In the genomic region with DNA sequence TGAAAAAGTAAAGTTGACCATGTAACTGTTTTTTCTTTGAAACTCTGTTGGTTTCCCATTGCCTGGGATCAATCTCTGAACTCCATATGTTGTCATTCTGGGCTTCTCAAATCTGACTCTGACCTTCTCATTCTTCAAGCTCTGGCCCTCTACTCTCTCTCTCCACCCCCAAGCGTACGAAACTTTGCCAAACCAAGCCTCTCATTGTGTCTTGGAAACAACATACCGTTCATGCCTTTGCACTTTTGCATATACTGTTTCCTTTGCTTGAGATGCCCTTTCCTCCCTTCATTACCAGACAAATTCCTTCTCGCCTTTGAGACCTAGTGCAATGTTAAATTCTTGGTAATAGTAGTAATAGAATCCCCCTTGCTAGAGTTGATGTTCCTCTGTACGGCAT, we compare ENCODE assay signal across 17 cellular contexts.
DNase-seq lines count a peak whose midpoint lies in the region; ATAC-seq and TF ChIP-seq lines count a peak whose summit lies in the region.
"Had no signal": no experiment of that assay in that cellular context is flagged by ENCODE, and none has a peak within 500 bp of the region (broad histone marks: within the 10 kb centered on the region; RNA-seq: fewer than 3 reads in every experiment).

No MANE protein-coding gene starts in this region.

- H3K4me3 ChIP-seq in AG10803 (ENCODE audit: low read length): no peak overlapping the region

- ATAC-seq in GM21390 (IDR thresholded peaks at IDR 0.05; ENCODE audit: unreplicated experiment): no peak
- no peak for ATAC-seq in HG03159 (IDR thresholded peaks at IDR 0.05; ENCODE audit: unreplicated experiment)
- ATAC-seq: HepG2 had no signal

- DNase-seq in AG10803 (ENCODE audit: low read depth) (peak; percentile 55), GM03348 (ENCODE audit: low spot score) (peak; percentile 14), astrocyte of the hippocampus (ENCODE audit: low read depth, low spot score) (peak; percentile 18), iris pigment epithelial cell (ENCODE audit: low read depth) (peak; percentile 26), NCI-H526 (lab: John Stamatoyannopoulos, UW) (no peak), NOMO-1 (lab: John Stamatoyannopoulos, UW; ENCODE audit: unreplicated experiment in 2 of 2) (no peak)
- DNase-seq: 8988T; AML-193; Caco-2; CD4-positive, alpha-beta T cell; DMS153; DMS79; H9; KG1 had no signal

- TF ChIP-seq CTCF in AG10803 (conservative IDR thresholded peaks at IDR 0.05; ENCODE audit: low read length): no peak

Comparison
In these comparisons a context has a peak if more than half of its experiments do, and no peak if none do; other contexts are left out.
1. DNase-seq: peak in AG10803 (single experiment), GM03348 (single experiment), astrocyte of the hippocampus (single experiment) and iris pigment epithelial cell (single experiment); none in NCI-H526 (0 of 2) and NOMO-1 (0 of 2).